ENCODE assay signal across 12 cellular contexts in the genomic region with DNA sequence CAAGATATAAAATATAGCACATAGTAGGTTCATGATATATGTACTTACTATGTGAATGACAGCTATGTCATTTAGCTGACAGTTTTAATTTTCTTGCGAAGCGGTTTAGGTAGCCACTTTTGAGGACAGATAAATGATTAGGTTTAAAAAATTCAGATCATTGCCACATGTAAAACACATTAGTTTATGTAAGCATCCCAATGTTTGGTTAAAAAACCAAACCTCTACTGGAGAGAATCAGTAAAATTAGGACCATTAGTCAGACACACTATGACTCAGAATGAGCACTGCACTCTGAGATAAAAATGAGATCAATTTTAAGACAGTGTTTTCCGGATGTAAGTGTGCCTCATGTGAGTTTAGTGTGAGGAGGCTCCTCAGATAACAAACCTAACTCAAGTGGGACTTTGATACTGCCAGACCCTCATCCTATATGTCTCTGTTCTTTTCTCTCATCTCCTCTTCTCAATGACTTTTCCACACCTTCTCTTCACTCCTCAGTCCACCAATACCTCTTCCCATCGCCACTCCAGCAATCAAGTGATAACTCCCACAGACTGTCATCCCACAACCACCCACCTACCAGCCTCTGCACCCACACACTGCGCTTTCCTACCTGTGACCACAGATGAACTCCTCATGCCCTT. TPM values are rescaled to one million over a fixed set of nuclear protein-coding genes. Genes with fewer than 3 reads are reported as not detected.
DNase-seq lines count a peak whose midpoint lies in the region; ATAC-seq and TF ChIP-seq lines count a peak whose summit lies in the region.
"Had no signal": no experiment of that assay in that cellular context is flagged by ENCODE, and none has a peak within 500 bp of the region (broad histone marks: within the 10 kb centered on the region; RNA-seq: fewer than 3 reads in every experiment).

No MANE protein-coding gene starts in this region.

- H3K4ac ChIP-seq in trophoblast cell (ENCODE audit: low read depth, low read length): no peak overlapping the region

- H4K91ac ChIP-seq in trophoblast cell (ENCODE audit: low read depth, low read length): no peak overlapping the region

- WGBS in trophoblast cell (ENCODE audit: extremely low coverage, insufficient coverage, insufficient read length): no CpG with 5 or more reads among the region's 5 CpGs

- H3K27me3 ChIP-seq in trophoblast cell (ENCODE audit: insufficient read depth, low read length): no peaks in the 10 kb centered on the region

- no peak overlapping the region for H2AK5ac ChIP-seq in trophoblast cell (ENCODE audit: low read length)

- H3K36me3 Mint-ChIP-seq in activated CD4-positive, alpha-beta T cell treated with anti-CD3 and anti-CD28 coated beads, Interleukin-2, amount 10 ng/mL, durations not matched to agents 24 days and 14 days (ENCODE audit: low read depth): no peaks in the 10 kb centered on the region
- H3K36me3 Mint-ChIP-seq in immature natural killer cell: no peaks in the 10 kb centered on the region

- in situ Hi-C loops in GM13976 (cut with MboI; ENCODE audit: low sequenced_read_pairs, unreplicated experiment): no loop called here

- H3K27ac ChIP-seq in trophoblast cell (ENCODE audit: low read depth, low read length): no peak overlapping the region
- H3K27ac ChIP-seq: transverse colon had no signal

- no peak overlapping the region for H2BK5ac ChIP-seq in trophoblast cell (ENCODE audit: low read depth, low read length, poor library complexity)

- no peak overlapping the region for H2BK120ac ChIP-seq in trophoblast cell (ENCODE audit: insufficient read depth, low read length, poor library complexity)

- no peak overlapping the region for H3K4me2 ChIP-seq in trophoblast cell (ENCODE audit: low read length)

- peaks cover 24% of the 10 kb centered on the region for H3K27me3 Mint-ChIP-seq in activated CD4-positive, alpha-beta T cell treated with anti-CD3 and anti-CD28 coated beads, Interleukin-2, amount 10 ng/mL, durations not matched to agents 24 days and 14 days
- peaks cover 2 to 4% (median 2%) of the 10 kb centered on the region in 3 donors for H3K27me3 Mint-ChIP-seq in immature natural killer cell (ENCODE audit: low read depth in 3 of 3)

- no peak overlapping the region for H3K9ac ChIP-seq in trophoblast cell (ENCODE audit: low read length)

- no peak overlapping the region for H4K8ac ChIP-seq in trophoblast cell (ENCODE audit: low read depth, low read length)

- intact Hi-C loops in activated CD4-positive, alpha-beta T cell treated with anti-CD3 and anti-CD28 coated beads, Interleukin-2, amount 10 ng/mL, durations not matched to agents 24 days and 14 days (cut with micrococcal nuclease): no loop called here

- no peak for TF ChIP-seq CTCF in GM13976 (IDR thresholded peaks at IDR 0.05; ENCODE audit: borderline replicate concordance, control extremely low read depth, extremely low read depth, insufficient read depth, missing control alignments)

- peak overlapping the region; percentile 86 for H3K23ac ChIP-seq in trophoblast cell (ENCODE audit: low read length)

- H3K4me3 ChIP-seq in trophoblast cell (ENCODE audit: low read depth, low read length): peak overlapping the region; percentile 36
- H3K4me3 ChIP-seq: transverse colon had no signal

- no peak overlapping the region for H2AFZ ChIP-seq in trophoblast cell (ENCODE audit: insufficient read depth, low read length, poor library complexity)

- no peaks in the 10 kb centered on the region for H3K79me2 ChIP-seq in trophoblast cell (ENCODE audit: control insufficient read depth, insufficient read depth, low read length, poor library complexity)

- no peaks in the 10 kb centered on the region for H3K9me3 ChIP-seq in trophoblast cell (ENCODE audit: insufficient read depth, low read depth, low read length)
- H3K9me3 ChIP-seq: transverse colon had no signal

- H3K14ac ChIP-seq in trophoblast cell (ENCODE audit: low read length): no peak overlapping the region

- peaks cover 15% of the 10 kb centered on the region for H3K4me1 Mint-ChIP-seq in activated CD4-positive, alpha-beta T cell treated with anti-CD3 and anti-CD28 coated beads, Interleukin-2, amount 10 ng/mL, durations not matched to agents 24 days and 14 days
- no peaks in the 10 kb centered on the region for H3K4me1 Mint-ChIP-seq in immature natural killer cell
- H3K4me1 Mint-ChIP-seq: nephron had no signal

- peak overlapping the region; percentile 26 for H3K4me3 Mint-ChIP-seq in activated CD4-positive, alpha-beta T cell treated with anti-CD3 and anti-CD28 coated beads, Interleukin-2, amount 10 ng/mL, durations not matched to agents 24 days and 14 days
- no peak overlapping the region for H3K4me3 Mint-ChIP-seq in immature natural killer cell
- H3K4me3 Mint-ChIP-seq: nephron had no signal

- peaks cover 3% of the 10 kb centered on the region for H3K9me3 Mint-ChIP-seq in activated CD4-positive, alpha-beta T cell treated with anti-CD3 and anti-CD28 coated beads, Interleukin-2, amount 10 ng/mL, durations not matched to agents 24 days and 14 days
- peaks cover 0 to 1% (median 0%) of the 10 kb centered on the region in 6 donors for H3K9me3 Mint-ChIP-seq in immature natural killer cell

- H3K79me1 ChIP-seq in trophoblast cell (ENCODE audit: low read length): no peaks in the 10 kb centered on the region

- peak overlapping the region; percentile 68 for H3K27ac Mint-ChIP-seq in activated CD4-positive, alpha-beta T cell treated with anti-CD3 and anti-CD28 coated beads, Interleukin-2, amount 10 ng/mL, durations not matched to agents 24 days and 14 days
- H3K27ac Mint-ChIP-seq in immature natural killer cell: no peak overlapping the region
- H3K27ac Mint-ChIP-seq: nephron had no signal

- no peak overlapping the region for H2BK12ac ChIP-seq in trophoblast cell (ENCODE audit: low read length)

- H3K36me3 ChIP-seq in trophoblast cell (ENCODE audit: control insufficient read depth in 1 of 2, insufficient read depth in 2 of 2, low read length in 2 of 2): no peaks in the 10 kb centered on the region
- H3K36me3 ChIP-seq: transverse colon had no signal

- no peak for ATAC-seq in HG02588 (IDR thresholded peaks at IDR 0.05; ENCODE audit: unreplicated experiment)

- H3K18ac ChIP-seq in trophoblast cell (ENCODE audit: low read length): no peak overlapping the region

- H3K4me1 ChIP-seq in trophoblast cell (ENCODE audit: control insufficient read depth in 1 of 2, insufficient read depth in 2 of 2, low read length in 2 of 2): peaks cover 0 to 3% of the 10 kb centered on the region in 2 experiments
- H3K4me1 ChIP-seq: transverse colon had no signal

- peak; percentile 49 for DNase-seq in activated CD4-positive, alpha-beta T cell treated with anti-CD3 and anti-CD28 coated beads, Interleukin-2, amount 10 ng/mL, durations not matched to agents 24 days and 14 days
- no peak for DNase-seq in activated CD4-positive, alpha-beta T cell treated with anti-CD3 and anti-CD28 coated beads, Interleukin-2, amount 50 U/mL, for 4 hours
- peak; percentile 29 for DNase-seq in HS-27A (ENCODE audit: low read depth)
- DNase-seq in astrocyte of the hippocampus (ENCODE audit: low read depth, low spot score): peak; percentile 7
- DNase-seq in trophoblast cell: no peak
- DNase-seq in GM13976 (ENCODE audit: low spot score): no peak
- DNase-seq in immature natural killer cell: no peak
- DNase-seq: NCI-H69; stimulated activated CD4-positive, alpha-beta T cell treated with anti-CD3 and anti-CD28 coated beads, Interleukin-4, amount 100 ng/mL, for 24 hours; transverse colon had no signal

- H4K12ac ChIP-seq in trophoblast cell (ENCODE audit: low read depth, low read length): no peak overlapping the region

RNA-seq across cellular contexts. Expression of a gene that starts 6.8 kb away (rescaled TPM):
- not detected in 2 replicates for total RNA-seq in activated CD4-positive, alpha-beta T cell treated with anti-CD3 and anti-CD28 coated beads, Interleukin-2, amount 10 ng/mL, durations not matched to agents 24 days and 14 days
- polyA plus RNA-seq in trophoblast cell (2013): not detected in 2 replicates
- polyA plus RNA-seq in immature natural killer cell: not detected
- total RNA-seq: transverse colon had no signal

RNA-seq across cellular contexts. Expression of a gene that starts 47.4 kb away (rescaled TPM):
- total RNA-seq in activated CD4-positive, alpha-beta T cell treated with anti-CD3 and anti-CD28 coated beads, Interleukin-2, amount 10 ng/mL, durations not matched to agents 24 days and 14 days: not detected in 2 replicates
- polyA plus RNA-seq in trophoblast cell (2013): 3.4 and 4.6 TPM in 2 replicates
- polyA plus RNA-seq in immature natural killer cell: not detected

Comparison
In these comparisons a context has a peak if more than half of its experiments do, and no peak if none do; other contexts are left out.
1. DNase-seq: peak in activated CD4-positive, alpha-beta T cell treated with anti-CD3 and anti-CD28 coated beads, Interleukin-2, amount 10 ng/mL, durations not matched to agents 24 days and 14 days (single experiment), HS-27A (single experiment) and astrocyte of the hippocampus (single experiment); none in activated CD4-positive, alpha-beta T cell treated with anti-CD3 and anti-CD28 coated beads, Interleukin-2, amount 50 U/mL, for 4 hours (0 of 2), trophoblast cell (0 of 2), GM13976 (single experiment) and immature natural killer cell (0 of 3).